ENCODE assay signal across 8 cellular contexts in genomic region chr12:94100990-94101901, GRCh38.
DNase-seq lines count a peak whose midpoint lies in the region; ATAC-seq lines count a peak whose summit lies in the region.

No MANE protein-coding gene starts in this region.

- H3K27ac Mint-ChIP-seq in central memory CD8-positive, alpha-beta T cell (ENCODE audit: low read depth) = no peak overlapping the region

- H3K9me3 Mint-ChIP-seq in central memory CD8-positive, alpha-beta T cell = no peaks in the 10 kb centered on the region

- ATAC-seq in GM18502 (IDR thresholded peaks at IDR 0.05; ENCODE audit: poor library complexity, unreplicated experiment) = peak; percentile 68
- peak; percentile 41 for ATAC-seq in HG03108 (IDR thresholded peaks at IDR 0.05; ENCODE audit: unreplicated experiment)
- ATAC-seq in activated CD4-positive, CD25-positive, alpha-beta regulatory T cell treated with anti-CD3 and anti-CD28 coated beads, Interleukin-2, amount 50 U/mL, for 24 hours = peak; percentile 71 to 81
- ATAC-seq in central memory CD8-positive, alpha-beta T cell (replicated peaks; ENCODE audit: extremely low read depth, poor library complexity, severe bottlenecking) = peak; percentile 76

- H3K36me3 Mint-ChIP-seq in central memory CD8-positive, alpha-beta T cell (ENCODE audit: insufficient read depth) = peaks cover 2% of the 10 kb centered on the region

- H3K4me1 Mint-ChIP-seq in central memory CD8-positive, alpha-beta T cell = peaks cover 5% of the 10 kb centered on the region

- peaks cover 62% of the 10 kb centered on the region for H3K27me3 Mint-ChIP-seq in central memory CD8-positive, alpha-beta T cell

- peak overlapping the region; percentile 85 for H3K4me3 Mint-ChIP-seq in central memory CD8-positive, alpha-beta T cell

- DNase-seq in NCI-H2196 treated with DMSO at 0.1 percent for 48 hours (lab: John Stamatoyannopoulos, UW; ENCODE audit: unreplicated experiment) (peak; percentile 60), kidney glomerular epithelial cell (lab: John Stamatoyannopoulos, UW) (peak; percentile 42), GOT3 (lab: John Stamatoyannopoulos, UW) (no peak)
- DNase-seq in central memory CD8-positive, alpha-beta T cell (ENCODE audit: low spot score in 2 of 2) = peak; percentile 62 to 71
- peak; percentile 85 for DNase-seq in stimulated activated CD4-positive, alpha-beta T cell treated with anti-CD3 and anti-CD28 coated beads, Interleukin-15, amount 100 ng/mL, for 24 hours
